ENCODE assay signal across 1 cellular context in the genomic region with DNA sequence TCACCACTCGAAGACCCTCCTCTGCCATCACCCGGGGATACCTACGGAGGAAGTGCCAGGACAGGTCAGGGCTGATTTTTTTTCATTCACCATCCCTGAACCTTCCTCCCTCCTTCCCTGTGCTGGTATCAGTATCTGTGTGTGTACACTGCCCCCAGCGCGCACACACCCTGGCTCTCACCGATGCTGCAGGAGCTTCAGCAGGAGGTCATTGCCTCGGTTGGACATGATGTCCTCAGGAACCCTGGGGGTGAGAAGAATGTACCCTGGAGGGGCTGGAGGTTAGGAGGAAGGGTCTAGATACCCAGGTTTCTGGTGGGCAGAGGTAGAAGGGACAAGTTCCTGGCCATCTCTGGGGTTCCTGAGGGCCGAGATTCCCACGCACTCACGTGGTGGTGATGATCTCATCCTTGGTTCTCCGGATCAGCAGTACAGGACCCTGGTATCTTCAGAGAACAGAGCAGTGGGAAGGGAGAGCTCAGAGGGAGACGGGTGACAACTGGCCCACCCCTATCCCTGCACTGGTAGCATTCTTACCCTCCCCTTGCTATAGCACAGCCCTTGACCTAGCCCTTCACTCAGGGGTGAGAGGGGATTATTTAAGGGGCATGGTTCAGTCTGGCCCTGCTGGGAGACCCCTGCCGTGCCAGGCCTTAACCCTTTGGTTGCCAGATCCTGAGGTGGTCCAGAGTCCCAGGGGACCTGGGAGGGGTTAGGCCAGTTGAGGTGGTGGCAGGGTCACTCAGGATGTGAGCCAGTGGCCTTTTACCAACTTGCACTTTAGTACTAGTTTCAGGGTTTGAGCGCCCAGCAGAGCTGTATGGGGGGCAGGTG.
TF ChIP-seq lines count a peak whose summit lies in the region.

No MANE protein-coding gene starts in this region.

TF ChIP-seq in K562, 482 proteins besides CTCF, POLR2A, EP300 and RAD21 (continues in another document):
- TF ChIP-seq BRD4 (IDR thresholded peaks at IDR 0.05) (no peak), RBM14 (IDR thresholded peaks at IDR 0.05; ENCODE audit: borderline replicate concordance, insufficient read depth, low read depth, low read length) (no peak), KDM4B (IDR thresholded peaks at IDR 0.05; ENCODE audit: borderline replicate concordance in 2 of 2, low read depth in 1 of 2) (no peak), ZNF212 (CRISPR knock-in tag; IDR thresholded peaks at IDR 0.05) (no peak), GABPB1 (CRISPR knock-in tag; IDR thresholded peaks at IDR 0.05) (0 out of 2 replicates have a peak, but pooled peaks have one; percentile 9), ZBTB1 (CRISPR knock-in tag; IDR thresholded peaks at IDR 0.05; ENCODE audit: borderline replicate concordance, low read depth) (no peak; the same call in 1 of the 2 replicates), FOXK1 (CRISPR knock-in tag; IDR thresholded peaks at IDR 0.05; ENCODE audit: borderline replicate concordance) (peak; percentile 40; the same call in 1 of the 2 replicates), CGGBP1 (CRISPR knock-in tag; IDR thresholded peaks at IDR 0.05) (no peak), SAFB (IDR thresholded peaks at IDR 0.05; ENCODE audit: borderline replicate concordance, low read depth, low read length) (no peak), MECOM (CRISPR knock-in tag; IDR thresholded peaks at IDR 0.05) (no peak), CBFB (CRISPR knock-in tag; IDR thresholded peaks at IDR 0.05) (no peak), ZFP36 (IDR thresholded peaks at IDR 0.05; ENCODE audit: low read depth, low read length, partially characterized antibody) (no peak), MGA (IDR thresholded peaks at IDR 0.05) (no peak), ZNF24 (IDR thresholded peaks at IDR 0.05) (no peak), KLF1 (tag; IDR thresholded peaks at IDR 0.05) (no peak), BRCA1 (IDR thresholded peaks at IDR 0.05) (no peak), BRCA1 (CRISPR knock-in tag; IDR thresholded peaks at IDR 0.05) (0 out of 2 replicates have a peak, but pooled peaks have one; percentile 78), SREBF1 (IDR thresholded peaks at IDR 0.05; ENCODE audit: borderline replicate concordance, low read depth, low read length) (no peak), C11orf30 (IDR thresholded peaks at IDR 0.05; ENCODE audit: low read depth) (no peak), CHAMP1 (IDR thresholded peaks at IDR 0.05) (no peak)
- TF ChIP-seq, protein P1, sequence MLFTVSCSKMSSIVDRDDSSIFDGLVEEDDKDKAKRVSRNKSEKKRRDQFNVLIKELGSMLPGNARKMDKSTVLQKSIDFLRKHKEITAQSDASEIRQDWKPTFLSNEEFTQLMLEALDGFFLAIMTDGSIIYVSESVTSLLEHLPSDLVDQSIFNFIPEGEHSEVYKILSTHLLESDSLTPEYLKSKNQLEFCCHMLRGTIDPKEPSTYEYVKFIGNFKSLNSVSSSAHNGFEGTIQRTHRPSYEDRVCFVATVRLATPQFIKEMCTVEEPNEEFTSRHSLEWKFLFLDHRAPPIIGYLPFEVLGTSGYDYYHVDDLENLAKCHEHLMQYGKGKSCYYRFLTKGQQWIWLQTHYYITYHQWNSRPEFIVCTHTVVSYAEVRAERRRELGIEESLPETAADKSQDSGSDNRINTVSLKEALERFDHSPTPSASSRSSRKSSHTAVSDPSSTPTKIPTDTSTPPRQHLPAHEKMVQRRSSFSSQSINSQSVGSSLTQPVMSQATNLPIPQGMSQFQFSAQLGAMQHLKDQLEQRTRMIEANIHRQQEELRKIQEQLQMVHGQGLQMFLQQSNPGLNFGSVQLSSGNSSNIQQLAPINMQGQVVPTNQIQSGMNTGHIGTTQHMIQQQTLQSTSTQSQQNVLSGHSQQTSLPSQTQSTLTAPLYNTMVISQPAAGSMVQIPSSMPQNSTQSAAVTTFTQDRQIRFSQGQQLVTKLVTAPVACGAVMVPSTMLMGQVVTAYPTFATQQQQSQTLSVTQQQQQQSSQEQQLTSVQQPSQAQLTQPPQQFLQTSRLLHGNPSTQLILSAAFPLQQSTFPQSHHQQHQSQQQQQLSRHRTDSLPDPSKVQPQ (CRISPR knock-in tag; IDR thresholded peaks at IDR 0.05; ENCODE audit: borderline replicate concordance): no peak
- TF ChIP-seq, protein P2, sequence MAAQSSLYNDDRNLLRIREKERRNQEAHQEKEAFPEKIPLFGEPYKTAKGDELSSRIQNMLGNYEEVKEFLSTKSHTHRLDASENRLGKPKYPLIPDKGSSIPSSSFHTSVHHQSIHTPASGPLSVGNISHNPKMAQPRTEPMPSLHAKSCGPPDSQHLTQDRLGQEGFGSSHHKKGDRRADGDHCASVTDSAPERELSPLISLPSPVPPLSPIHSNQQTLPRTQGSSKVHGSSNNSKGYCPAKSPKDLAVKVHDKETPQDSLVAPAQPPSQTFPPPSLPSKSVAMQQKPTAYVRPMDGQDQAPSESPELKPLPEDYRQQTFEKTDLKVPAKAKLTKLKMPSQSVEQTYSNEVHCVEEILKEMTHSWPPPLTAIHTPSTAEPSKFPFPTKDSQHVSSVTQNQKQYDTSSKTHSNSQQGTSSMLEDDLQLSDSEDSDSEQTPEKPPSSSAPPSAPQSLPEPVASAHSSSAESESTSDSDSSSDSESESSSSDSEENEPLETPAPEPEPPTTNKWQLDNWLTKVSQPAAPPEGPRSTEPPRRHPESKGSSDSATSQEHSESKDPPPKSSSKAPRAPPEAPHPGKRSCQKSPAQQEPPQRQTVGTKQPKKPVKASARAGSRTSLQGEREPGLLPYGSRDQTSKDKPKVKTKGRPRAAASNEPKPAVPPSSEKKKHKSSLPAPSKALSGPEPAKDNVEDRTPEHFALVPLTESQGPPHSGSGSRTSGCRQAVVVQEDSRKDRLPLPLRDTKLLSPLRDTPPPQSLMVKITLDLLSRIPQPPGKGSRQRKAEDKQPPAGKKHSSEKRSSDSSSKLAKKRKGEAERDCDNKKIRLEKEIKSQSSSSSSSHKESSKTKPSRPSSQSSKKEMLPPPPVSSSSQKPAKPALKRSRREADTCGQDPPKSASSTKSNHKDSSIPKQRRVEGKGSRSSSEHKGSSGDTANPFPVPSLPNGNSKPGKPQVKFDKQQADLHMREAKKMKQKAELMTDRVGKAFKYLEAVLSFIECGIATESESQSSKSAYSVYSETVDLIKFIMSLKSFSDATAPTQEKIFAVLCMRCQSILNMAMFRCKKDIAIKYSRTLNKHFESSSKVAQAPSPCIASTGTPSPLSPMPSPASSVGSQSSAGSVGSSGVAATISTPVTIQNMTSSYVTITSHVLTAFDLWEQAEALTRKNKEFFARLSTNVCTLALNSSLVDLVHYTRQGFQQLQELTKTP (IDR thresholded peaks at IDR 0.05; ENCODE audit: low read depth in 1 of 2, partially characterized antibody in 2 of 2): no peak
